ENCODE assay signal across 1 cellular context in the genomic region with DNA sequence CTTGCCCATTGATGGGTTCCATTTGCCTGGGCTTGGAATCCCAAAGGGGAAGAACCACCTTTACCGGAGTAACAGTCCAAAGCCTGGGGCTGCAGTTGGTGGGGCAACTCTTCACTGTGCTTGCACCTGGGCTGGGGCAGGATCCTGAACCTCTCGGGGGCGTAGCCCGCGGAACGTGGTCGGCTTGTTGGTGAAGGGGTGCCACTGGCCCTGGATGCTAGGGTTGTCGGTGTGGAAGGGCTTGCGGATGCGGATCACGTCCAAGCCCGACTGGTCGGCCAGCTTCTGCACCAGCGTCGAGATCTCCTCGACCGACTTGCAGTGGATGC.
TF ChIP-seq lines count a peak whose summit lies in the region.

No MANE protein-coding gene starts in this region.

TF ChIP-seq in GM23338, 12 proteins besides CTCF, POLR2A, EP300 and RAD21 (continued from another document):
- TF ChIP-seq, protein P1, sequence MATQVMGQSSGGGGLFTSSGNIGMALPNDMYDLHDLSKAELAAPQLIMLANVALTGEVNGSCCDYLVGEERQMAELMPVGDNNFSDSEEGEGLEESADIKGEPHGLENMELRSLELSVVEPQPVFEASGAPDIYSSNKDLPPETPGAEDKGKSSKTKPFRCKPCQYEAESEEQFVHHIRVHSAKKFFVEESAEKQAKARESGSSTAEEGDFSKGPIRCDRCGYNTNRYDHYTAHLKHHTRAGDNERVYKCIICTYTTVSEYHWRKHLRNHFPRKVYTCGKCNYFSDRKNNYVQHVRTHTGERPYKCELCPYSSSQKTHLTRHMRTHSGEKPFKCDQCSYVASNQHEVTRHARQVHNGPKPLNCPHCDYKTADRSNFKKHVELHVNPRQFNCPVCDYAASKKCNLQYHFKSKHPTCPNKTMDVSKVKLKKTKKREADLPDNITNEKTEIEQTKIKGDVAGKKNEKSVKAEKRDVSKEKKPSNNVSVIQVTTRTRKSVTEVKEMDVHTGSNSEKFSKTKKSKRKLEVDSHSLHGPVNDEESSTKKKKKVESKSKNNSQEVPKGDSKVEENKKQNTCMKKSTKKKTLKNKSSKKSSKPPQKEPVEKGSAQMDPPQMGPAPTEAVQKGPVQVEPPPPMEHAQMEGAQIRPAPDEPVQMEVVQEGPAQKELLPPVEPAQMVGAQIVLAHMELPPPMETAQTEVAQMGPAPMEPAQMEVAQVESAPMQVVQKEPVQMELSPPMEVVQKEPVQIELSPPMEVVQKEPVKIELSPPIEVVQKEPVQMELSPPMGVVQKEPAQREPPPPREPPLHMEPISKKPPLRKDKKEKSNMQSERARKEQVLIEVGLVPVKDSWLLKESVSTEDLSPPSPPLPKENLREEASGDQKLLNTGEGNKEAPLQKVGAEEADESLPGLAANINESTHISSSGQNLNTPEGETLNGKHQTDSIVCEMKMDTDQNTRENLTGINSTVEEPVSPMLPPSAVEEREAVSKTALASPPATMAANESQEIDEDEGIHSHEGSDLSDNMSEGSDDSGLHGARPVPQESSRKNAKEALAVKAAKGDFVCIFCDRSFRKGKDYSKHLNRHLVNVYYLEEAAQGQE (IDR thresholded peaks at IDR 0.05; ENCODE audit: unreplicated experiment), result no peak
- TF ChIP-seq EZH2phosphoT487 (IDR thresholded peaks at IDR 0.05; ENCODE audit: unreplicated experiment), result no peak
- TF ChIP-seq CREB1 (CRISPR knock-in tag; IDR thresholded peaks at IDR 0.05; ENCODE audit: low read depth), result no peak
- TF ChIP-seq JUNB (IDR thresholded peaks at IDR 0.05; ENCODE audit: unreplicated experiment), result no peak
- no peak for TF ChIP-seq STAT1 (IDR thresholded peaks at IDR 0.05; ENCODE audit: unreplicated experiment)
- TF ChIP-seq, protein P2, sequence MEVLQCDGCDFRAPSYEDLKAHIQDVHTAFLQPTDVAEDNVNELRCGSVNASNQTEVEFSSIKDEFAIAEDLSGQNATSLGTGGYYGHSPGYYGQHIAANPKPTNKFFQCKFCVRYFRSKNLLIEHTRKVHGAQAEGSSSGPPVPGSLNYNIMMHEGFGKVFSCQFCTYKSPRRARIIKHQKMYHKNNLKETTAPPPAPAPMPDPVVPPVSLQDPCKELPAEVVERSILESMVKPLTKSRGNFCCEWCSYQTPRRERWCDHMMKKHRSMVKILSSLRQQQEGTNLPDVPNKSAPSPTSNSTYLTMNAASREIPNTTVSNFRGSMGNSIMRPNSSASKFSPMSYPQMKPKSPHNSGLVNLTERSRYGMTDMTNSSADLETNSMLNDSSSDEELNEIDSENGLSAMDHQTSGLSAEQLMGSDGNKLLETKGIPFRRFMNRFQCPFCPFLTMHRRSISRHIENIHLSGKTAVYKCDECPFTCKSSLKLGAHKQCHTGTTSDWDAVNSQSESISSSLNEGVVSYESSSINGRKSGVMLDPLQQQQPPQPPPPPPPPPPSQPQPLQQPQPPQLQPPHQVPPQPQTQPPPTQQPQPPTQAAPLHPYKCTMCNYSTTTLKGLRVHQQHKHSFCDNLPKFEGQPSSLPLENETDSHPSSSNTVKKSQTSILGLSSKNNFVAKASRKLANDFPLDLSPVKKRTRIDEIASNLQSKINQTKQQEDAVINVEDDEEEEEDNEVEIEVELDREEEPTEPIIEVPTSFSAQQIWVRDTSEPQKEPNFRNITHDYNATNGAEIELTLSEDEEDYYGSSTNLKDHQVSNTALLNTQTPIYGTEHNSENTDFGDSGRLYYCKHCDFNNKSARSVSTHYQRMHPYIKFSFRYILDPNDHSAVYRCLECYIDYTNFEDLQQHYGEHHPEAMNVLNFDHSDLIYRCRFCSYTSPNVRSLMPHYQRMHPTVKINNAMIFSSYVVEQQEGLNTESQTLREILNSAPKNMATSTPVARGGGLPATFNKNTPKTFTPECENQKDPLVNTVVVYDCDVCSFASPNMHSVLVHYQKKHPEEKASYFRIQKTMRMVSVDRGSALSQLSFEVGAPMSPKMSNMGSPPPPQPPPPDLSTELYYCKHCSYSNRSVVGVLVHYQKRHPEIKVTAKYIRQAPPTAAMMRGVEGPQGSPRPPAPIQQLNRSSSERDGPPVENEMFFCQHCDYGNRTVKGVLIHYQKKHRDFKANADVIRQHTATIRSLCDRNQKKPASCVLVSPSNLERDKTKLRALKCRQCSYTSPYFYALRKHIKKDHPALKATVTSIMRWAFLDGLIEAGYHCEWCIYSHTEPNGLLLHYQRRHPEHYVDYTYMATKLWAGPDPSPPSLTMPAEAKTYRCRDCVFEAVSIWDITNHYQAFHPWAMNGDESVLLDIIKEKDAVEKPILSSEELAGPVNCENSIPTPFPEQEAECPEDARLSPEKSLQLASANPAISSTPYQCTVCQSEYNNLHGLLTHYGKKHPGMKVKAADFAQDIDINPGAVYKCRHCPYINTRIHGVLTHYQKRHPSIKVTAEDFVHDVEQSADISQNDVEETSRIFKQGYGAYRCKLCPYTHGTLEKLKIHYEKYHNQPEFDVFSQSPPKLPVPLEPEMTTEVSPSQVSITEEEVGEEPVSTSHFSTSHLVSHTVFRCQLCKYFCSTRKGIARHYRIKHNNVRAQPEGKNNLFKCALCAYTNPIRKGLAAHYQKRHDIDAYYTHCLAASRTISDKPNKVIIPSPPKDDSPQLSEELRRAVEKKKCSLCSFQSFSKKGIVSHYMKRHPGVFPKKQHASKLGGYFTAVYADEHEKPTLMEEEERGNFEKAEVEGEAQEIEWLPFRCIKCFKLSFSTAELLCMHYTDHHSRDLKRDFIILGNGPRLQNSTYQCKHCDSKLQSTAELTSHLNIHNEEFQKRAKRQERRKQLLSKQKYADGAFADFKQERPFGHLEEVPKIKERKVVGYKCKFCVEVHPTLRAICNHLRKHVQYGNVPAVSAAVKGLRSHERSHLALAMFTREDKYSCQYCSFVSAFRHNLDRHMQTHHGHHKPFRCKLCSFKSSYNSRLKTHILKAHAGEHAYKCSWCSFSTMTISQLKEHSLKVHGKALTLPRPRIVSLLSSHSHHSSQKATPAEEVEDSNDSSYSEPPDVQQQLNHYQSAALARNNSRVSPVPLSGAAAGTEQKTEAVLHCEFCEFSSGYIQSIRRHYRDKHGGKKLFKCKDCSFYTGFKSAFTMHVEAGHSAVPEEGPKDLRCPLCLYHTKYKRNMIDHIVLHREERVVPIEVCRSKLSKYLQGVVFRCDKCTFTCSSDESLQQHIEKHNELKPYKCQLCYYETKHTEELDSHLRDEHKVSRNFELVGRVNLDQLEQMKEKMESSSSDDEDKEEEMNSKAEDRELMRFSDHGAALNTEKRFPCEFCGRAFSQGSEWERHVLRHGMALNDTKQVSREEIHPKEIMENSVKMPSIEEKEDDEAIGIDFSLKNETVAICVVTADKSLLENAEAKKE (CRISPR knock-in tag; IDR thresholded peaks at IDR 0.05), result no peak
- TF ChIP-seq ZNF331 (CRISPR knock-in tag; IDR thresholded peaks at IDR 0.05; ENCODE audit: low read depth), result no peak
- no peak for TF ChIP-seq EZH2 (IDR thresholded peaks at IDR 0.05; ENCODE audit: low read depth, unreplicated experiment)
